30 cellular contexts compared by ENCODE assay signal in the genomic region with DNA sequence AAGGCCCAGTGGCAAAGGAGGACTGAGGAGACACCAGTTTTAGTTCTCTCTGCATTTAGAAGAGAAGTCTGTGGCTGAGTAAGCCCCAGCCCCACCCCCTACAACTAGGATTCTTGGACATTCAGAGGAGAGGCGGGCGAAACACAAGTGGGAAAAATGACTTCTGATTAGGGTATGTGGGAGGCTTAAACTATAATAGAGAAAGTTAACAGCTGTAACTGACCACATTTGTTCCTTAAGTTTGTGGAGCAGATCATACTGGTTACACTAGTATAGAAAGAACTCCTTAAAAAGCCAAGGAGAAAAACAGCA.
"Had no signal": no experiment of that assay in that cellular context is flagged by ENCODE, and none has a peak within 500 bp of the region (broad histone marks: within the 10 kb centered on the region; RNA-seq: fewer than 3 reads in every experiment).

No MANE protein-coding gene starts in this region.

- DNase-seq: colonic mucosa; effector CD8-positive, alpha-beta T cell; endodermal cell; foreskin fibroblast; gastrocnemius medialis; head of caudate nucleus; left ventricle myocardium superior; lower lobe of right lung; mucosa of descending colon; naive thymus-derived CD8-positive, alpha-beta T cell; nephron progenitor cell; occipital lobe; ovary; posterior cingulate gyrus; psoas muscle; right cardiac atrium; sigmoid colon; stimulated activated CD4-positive, alpha-beta T cell treated with anti-CD3 and anti-CD28 coated beads, Interleukin-15, amount 100 ng/mL, for 24 hours; stimulated activated CD4-positive, alpha-beta T cell treated with anti-CD3 and anti-CD28 coated beads, Interleukin-2, amount 100 ng/mL, for 48 hours; stimulated activated naive B cell treated with anti-CD40 and anti-IgM and Interleukin-4, amounts not matched to agents 10 μg/mL and 1 μg/mL and 100 μg/mL, for 72 hours; transverse colon had no signal

- H3K27ac Mint-ChIP-seq: dendritic cell treated with granulocyte-macrophage colony-stimulating factor and Interleukin-4, amounts not matched to agents 40 ng/mL and 50 ng/mL, for 4 days; endodermal cell; memory B cell; mesothelial cell of epicardium; nephron progenitor cell; stimulated activated naive B cell treated with anti-CD40 and anti-IgM and Interleukin-4, amounts not matched to agents 10 μg/mL and 1 μg/mL and 100 μg/mL, for 72 hours; stimulated activated naive CD8-positive, alpha-beta T cell treated with anti-CD3 and anti-CD28 coated beads, Interleukin-15, Interleukin-2, amounts not matched to agents 100 ng/mL and 50 ng/mL, for 24 hours had no signal

- H3K36me3 ChIP-seq: colonic mucosa, gastrocnemius medialis, lower lobe of right lung, ovary, sigmoid colon, thoracic aorta, transverse colon, vagina had no signal

- H3K36me3 Mint-ChIP-seq: memory B cell; mesothelial cell of epicardium; naive thymus-derived CD8-positive, alpha-beta T cell; stimulated activated naive B cell treated with anti-CD40 and anti-IgM and Interleukin-4, amounts not matched to agents 10 μg/mL and 1 μg/mL and 100 μg/mL, for 72 hours had no signal

- H3K4me1 Mint-ChIP-seq: memory B cell; stimulated activated naive B cell treated with anti-CD40 and anti-IgM and Interleukin-4, amounts not matched to agents 10 μg/mL and 1 μg/mL and 100 μg/mL, for 72 hours had no signal

- H3K27me3 ChIP-seq: colonic mucosa, ovary, sigmoid colon, transverse colon, vagina had no signal

- H3K4me3 ChIP-seq: colonic mucosa, gastrocnemius medialis, lower lobe of right lung, mucosa of descending colon, ovary, psoas muscle, sigmoid colon, skin epidermis, thoracic aorta, transverse colon, vagina had no signal

- H3K4me1 ChIP-seq: colonic mucosa, gastrocnemius medialis, lower lobe of right lung, psoas muscle, sigmoid colon, transverse colon, vagina had no signal

- H3K27ac ChIP-seq: colonic mucosa, epithelial cell of prostate, gastrocnemius medialis, lower lobe of right lung, ovary, psoas muscle, sigmoid colon, skin epidermis, thoracic aorta, transverse colon, vagina had no signal

- H3K4me3 Mint-ChIP-seq: dendritic cell treated with granulocyte-macrophage colony-stimulating factor and Interleukin-4, amounts not matched to agents 40 ng/mL and 50 ng/mL, for 4 days; endodermal cell; memory B cell; mesothelial cell of epicardium; naive thymus-derived CD8-positive, alpha-beta T cell; nephron progenitor cell; stimulated activated naive B cell treated with anti-CD40 and anti-IgM and Interleukin-4, amounts not matched to agents 10 μg/mL and 1 μg/mL and 100 μg/mL, for 72 hours; stimulated activated naive CD8-positive, alpha-beta T cell treated with anti-CD3 and anti-CD28 coated beads, Interleukin-15, Interleukin-2, amounts not matched to agents 100 ng/mL and 50 ng/mL, for 24 hours had no signal

- H3K9me3 Mint-ChIP-seq: dendritic cell treated with granulocyte-macrophage colony-stimulating factor and Interleukin-4, amounts not matched to agents 40 ng/mL and 50 ng/mL, for 4 days; endodermal cell; memory B cell; mesothelial cell of epicardium; naive thymus-derived CD8-positive, alpha-beta T cell; nephron progenitor cell; stimulated activated naive B cell treated with anti-CD40 and anti-IgM and Interleukin-4, amounts not matched to agents 10 μg/mL and 1 μg/mL and 100 μg/mL, for 72 hours; stimulated activated naive CD8-positive, alpha-beta T cell treated with anti-CD3 and anti-CD28 coated beads, Interleukin-15, Interleukin-2, amounts not matched to agents 100 ng/mL and 50 ng/mL, for 24 hours had no signal

- H3K9me3 ChIP-seq: colonic mucosa, gastrocnemius medialis, lower lobe of right lung, mucosa of descending colon, ovary, psoas muscle, sigmoid colon, thoracic aorta, transverse colon, vagina had no signal

- ATAC-seq: esophagus mucosa; gastrocnemius medialis; left ventricle myocardium superior; lower lobe of right lung; mucosa of descending colon; naive thymus-derived CD8-positive, alpha-beta T cell; psoas muscle; right cardiac atrium; stimulated activated naive B cell treated with anti-CD40 and anti-IgM and Interleukin-4, amounts not matched to agents 10 μg/mL and 1 μg/mL and 100 μg/mL, for 72 hours had no signal
